ENCODE assay signal across 10 cellular contexts in genomic region chr2:72136933-72137497, GRCh38. TPM values are rescaled to one million over a fixed set of nuclear protein-coding genes. Genes with fewer than 3 reads are reported as not detected.
DNase-seq lines count a peak whose midpoint lies in the region; ATAC-seq and TF ChIP-seq lines count a peak whose summit lies in the region.
"Had no signal": no experiment of that assay in that cellular context is flagged by ENCODE, and none has a peak within 500 bp of the region (broad histone marks: within the 10 kb centered on the region; RNA-seq: fewer than 3 reads in every experiment).

No MANE protein-coding gene starts in this region.

- no peaks in the 10 kb centered on the region for H3K36me3 Mint-ChIP-seq in neural crest cell (ENCODE audit: low read depth)
- H3K36me3 Mint-ChIP-seq: CD8-positive, alpha-beta memory T cell; naive thymus-derived CD8-positive, alpha-beta T cell had no signal

- no peaks in the 10 kb centered on the region for H3K9me3 Mint-ChIP-seq in neural crest cell
- H3K9me3 Mint-ChIP-seq: CD8-positive, alpha-beta memory T cell; naive thymus-derived CD8-positive, alpha-beta T cell had no signal

- TF ChIP-seq CTCF in neural crest cell (conservative IDR thresholded peaks at IDR 0.05): no peak

- DNase-seq in neural crest cell (ENCODE audit: low read depth, low spot score): no peak
- no peak for DNase-seq in SIG-M5 treated with dmso at 0.1 percent for 504 hours (lab: John Stamatoyannopoulos, UW; ENCODE audit: unreplicated experiment)
- DNase-seq in NCI-H2029 (lab: John Stamatoyannopoulos, UW): no peak
- DNase-seq in NOMO-1 treated with DMSO at 0.1 percent for 48 hours (lab: John Stamatoyannopoulos, UW; ENCODE audit: unreplicated experiment): no peak
- no peak for DNase-seq in GM03348 (ENCODE audit: low spot score)

- H3K4me3 Mint-ChIP-seq in neural crest cell: peak overlapping the region; percentile 12
- H3K4me3 Mint-ChIP-seq: CD8-positive, alpha-beta memory T cell; naive thymus-derived CD8-positive, alpha-beta T cell had no signal

- peaks cover 35% of the 10 kb centered on the region for H3K27me3 Mint-ChIP-seq in neural crest cell (ENCODE audit: low read depth)

- H3K27ac Mint-ChIP-seq in neural crest cell (ENCODE audit: unreplicated experiment): no peak overlapping the region

- peak; percentile 9 for ATAC-seq in GM18907 (IDR thresholded peaks at IDR 0.05; ENCODE audit: unreplicated experiment)
- peak; percentile 9 for ATAC-seq in GM21529 (IDR thresholded peaks at IDR 0.05; ENCODE audit: unreplicated experiment)
- ATAC-seq in HG03354 (IDR thresholded peaks at IDR 0.05; ENCODE audit: poor library complexity, severe bottlenecking, unreplicated experiment): peak; percentile 33

- H3K4me1 Mint-ChIP-seq in neural crest cell: peaks cover 17% of the 10 kb centered on the region

RNA-seq across cellular contexts. Expression of gene CYP26B1, which starts 10.6 kb away (rescaled TPM):
- total RNA-seq in neural crest cell: 15.4 and 16.4 TPM in 2 replicates
- total RNA-seq: CD8-positive, alpha-beta memory T cell; naive thymus-derived CD8-positive, alpha-beta T cell had no signal
